ENCODE assay signal across 22 cellular contexts in the genomic region with DNA sequence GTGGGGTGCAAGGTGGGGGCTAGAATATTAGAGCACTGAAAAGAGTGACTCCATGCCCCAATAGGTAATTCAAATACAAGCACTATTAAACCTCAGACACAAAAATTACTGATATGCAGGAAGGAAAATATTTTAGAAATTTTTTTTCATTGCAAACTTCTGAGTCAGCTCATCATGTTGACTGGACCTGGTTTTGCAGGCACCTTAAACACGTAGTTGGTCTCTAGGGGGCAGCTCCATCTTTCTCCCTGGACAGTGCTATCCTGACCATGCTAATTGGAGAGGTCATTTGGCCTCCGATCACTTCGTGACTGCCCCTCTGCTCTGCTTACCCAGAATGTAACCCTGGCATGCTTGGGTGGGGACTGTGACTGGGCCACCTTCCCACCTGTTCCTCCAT.
DNase-seq lines count a peak whose midpoint lies in the region; ATAC-seq, FAIRE-seq and TF ChIP-seq lines count a peak whose summit lies in the region.
"Had no signal": no experiment of that assay in that cellular context is flagged by ENCODE, and none has a peak within 500 bp of the region (broad histone marks: within the 10 kb centered on the region; RNA-seq: fewer than 3 reads in every experiment).

No MANE protein-coding gene starts in this region.

- ATAC-seq in GM23338 (no peak), K562 (peak; percentile 82), GM21529 (IDR thresholded peaks at IDR 0.05; ENCODE audit: unreplicated experiment) (no peak), HG03521 (IDR thresholded peaks at IDR 0.05; ENCODE audit: unreplicated experiment) (no peak)
- ATAC-seq: CD8-positive, alpha-beta T cell had no signal

- no peaks in the 10 kb centered on the region for H3K79me2 ChIP-seq in GM23338 (replicated peaks; ENCODE audit: insufficient read depth)
- H3K79me2 ChIP-seq in K562 (ENCODE audit: control insufficient read depth, insufficient read depth, low read length), result no peaks in the 10 kb centered on the region
- H3K79me2 ChIP-seq in osteoblast (ENCODE audit: insufficient read depth, low read length), result no peaks in the 10 kb centered on the region

- TF ChIP-seq RAD21 in K562 (CRISPR knock-in tag; conservative IDR thresholded peaks at IDR 0.05 in 1 of 2, IDR thresholded peaks at IDR 0.05 in 1 of 2), result peak in 1 of 2 experiments; percentile 28; a peak in 1 of 4 replicates

- H3F3A ChIP-seq in GM23338 (replicated peaks; ENCODE audit: low read depth), result no peaks in the 10 kb centered on the region

- H4K20me1 ChIP-seq in GM23338 (replicated peaks; ENCODE audit: insufficient read depth) (no peaks in the 10 kb centered on the region), K562 (replicated peaks; ENCODE audit: control insufficient read depth, insufficient read depth, low read length) (no peaks in the 10 kb centered on the region), osteoblast (ENCODE audit: insufficient read depth, low read length) (no peaks in the 10 kb centered on the region)
- H4K20me1 ChIP-seq: BLaER1 had no signal

- H3K4me3 ChIP-seq in GM23338, result no peak overlapping the region
- no peak overlapping the region for H3K4me3 ChIP-seq in K562
- H3K4me3 ChIP-seq in osteoblast (ENCODE audit: insufficient read depth, low read length), result no peak overlapping the region
- H3K4me3 ChIP-seq: BLaER1 had no signal

- H3K9me1 ChIP-seq in K562 (ENCODE audit: control insufficient read depth, insufficient read depth, low read length), result no peaks in the 10 kb centered on the region

- H3K4me2 ChIP-seq in GM23338, result no peak overlapping the region
- H3K4me2 ChIP-seq in K562 (ENCODE audit: insufficient read depth, low read length), result no peak overlapping the region
- no peak overlapping the region for H3K4me2 ChIP-seq in osteoblast (ENCODE audit: insufficient read depth, low read length)

- H3K27ac ChIP-seq in GM23338 (ENCODE audit: low read depth) (no peak overlapping the region), K562 (ENCODE audit: extremely low read depth, low read depth, low read length) (no peak overlapping the region), osteoblast (ENCODE audit: low read depth, low read length) (no peak overlapping the region)
- H3K27ac ChIP-seq: 22Rv1, BLaER1, C4-2B had no signal

- H3K9ac ChIP-seq in K562 (ENCODE audit: insufficient read depth in 1 of 2, low read depth in 2 of 2, low read length in 2 of 2), result no peak overlapping the region
- H3K9ac ChIP-seq: BLaER1 had no signal

- H2AFZ ChIP-seq in GM23338 (no peak overlapping the region), K562 (ENCODE audit: low read depth, low read length) (no peak overlapping the region), osteoblast (ENCODE audit: low read length) (no peak overlapping the region)

- TF ChIP-seq EP300 in K562 (IDR thresholded peaks at IDR 0.05; ENCODE audit: low read length), result no peak

- H3K4me1 ChIP-seq in GM23338 (ENCODE audit: insufficient read depth), result no peaks in the 10 kb centered on the region
- H3K4me1 ChIP-seq in K562 (replicated peaks in 1 of 2; ENCODE audit: control insufficient read depth in 2 of 2, insufficient read depth in 2 of 2, low read length in 2 of 2), result peaks cover 0 to 3% of the 10 kb centered on the region in 2 experiments; a peak in 1 of 5 replicates
- H3K4me1 ChIP-seq in osteoblast (ENCODE audit: insufficient read depth, low read length), result no peaks in the 10 kb centered on the region
- H3K4me1 ChIP-seq: Caco-2 had no signal

- no peaks in the 10 kb centered on the region for H3K36me3 Mint-ChIP-seq in GM23338 (ENCODE audit: low read depth)
- H3K36me3 Mint-ChIP-seq: CD4-positive, CD25-positive, alpha-beta regulatory T cell; CD8-positive, alpha-beta T cell had no signal

- peaks cover 4% of the 10 kb centered on the region; the same call in 1 of the 3 replicates for H3K4me1 Mint-ChIP-seq in GM23338
- H3K4me1 Mint-ChIP-seq: B cell; CD4-positive, CD25-positive, alpha-beta regulatory T cell had no signal

- CTCF ChIA-PET in K562 (lab: Yijun Ruan, JAX; ENCODE audit: low intra/inter-chr PET ratio), result no interaction called here

- POLR2A ChIA-PET in K562 (lab: Yijun Ruan, JAX), result interaction anchor here (0.5 kb wide), 1 partner anchor 30 kb away, joined by 4 read pairs; no protein-coding TSS in a partner anchor

- TF ChIP-seq POLR2A in K562 (conservative IDR thresholded peaks at IDR 0.05), result no peak

- H3K9me3 Mint-ChIP-seq in GM23338, result no peaks in the 10 kb centered on the region; the same call in 2 of the 3 replicates
- H3K9me3 Mint-ChIP-seq: CD8-positive, alpha-beta T cell had no signal

- 13% methylated on average over 3 of the region's 3 CpGs for WGBS in K562 (ENCODE audit: insufficient coverage, low coverage, missing lambda C conversion rate)

- H3K9me3 ChIP-seq in K562 (replicated peaks; ENCODE audit: control insufficient read depth, insufficient read depth, low read depth, low read length), result no peaks in the 10 kb centered on the region
- H3K9me3 ChIP-seq in osteoblast (ENCODE audit: low read depth, low read length), result peaks cover 2% of the 10 kb centered on the region
- H3K9me3 ChIP-seq: BLaER1, Caco-2 had no signal

- no peaks in the 10 kb centered on the region; the same call in 1 of the 2 replicates for H3K9me2 ChIP-seq in GM23338 (ENCODE audit: insufficient read depth)

- TF ChIP-seq CTCF in GM23338 (conservative IDR thresholded peaks at IDR 0.05; ENCODE audit: low read depth in 2 of 2), result peak; percentile 31 to 60; a peak in 3 of 4 replicates
- peak in 2 of 3 experiments; percentile 35 to 36; a peak in 4 of 6 replicates for TF ChIP-seq CTCF in K562 (IDR thresholded peaks at IDR 0.05 in 2 of 3, conservative IDR thresholded peaks at IDR 0.05 in 1 of 3; ENCODE audit: insufficient read depth in 2 of 3, low read depth in 1 of 3, low read length in 3 of 3)
- TF ChIP-seq CTCF in osteoblast (IDR thresholded peaks at IDR 0.05; ENCODE audit: extremely low read depth, low read depth, low read length), result no peak

- H3K27me3 ChIP-seq in GM23338 (ENCODE audit: insufficient read depth) (no peaks in the 10 kb centered on the region), K562 (ENCODE audit: control insufficient read depth in 2 of 2, insufficient read depth in 2 of 2, low read length in 2 of 2) (no peaks in the 10 kb centered on the region), osteoblast (ENCODE audit: insufficient read depth, low read length) (no peaks in the 10 kb centered on the region)
- H3K27me3 ChIP-seq: BLaER1 had no signal

- H3K36me3 ChIP-seq in GM23338 (ENCODE audit: insufficient read depth), result no peaks in the 10 kb centered on the region
- no peaks in the 10 kb centered on the region for H3K36me3 ChIP-seq in K562 (ENCODE audit: control insufficient read depth, insufficient read depth, low read length)
- no peaks in the 10 kb centered on the region for H3K36me3 ChIP-seq in osteoblast (ENCODE audit: insufficient read depth, low read length)
- H3K36me3 ChIP-seq: BLaER1 had no signal

- peaks cover 4% of the 10 kb centered on the region for H3K27me3 Mint-ChIP-seq in GM23338 (ENCODE audit: insufficient read depth, low read depth, poor library complexity)
- H3K27me3 Mint-ChIP-seq: B cell; CD4-positive, CD25-positive, alpha-beta regulatory T cell had no signal

- DNase-seq in GM23338 (ENCODE audit: low spot score) (no peak), K562 (ENCODE audit: extremely low read depth in 1 of 4, low spot score in 3 of 4) (peak; percentile 9 to 30 (median 14)), osteoblast (ENCODE audit: insufficient read length, low spot score, missing footprints) (peak; percentile 25), G401 (ENCODE audit: low spot score) (no peak)
- DNase-seq: Caco-2; CD4-positive, CD25-positive, alpha-beta regulatory T cell; CD8-positive, alpha-beta T cell; DMS79; EL; GF-D8; H7; HFFc6 had no signal

- H3K4me3 Mint-ChIP-seq in GM23338, result no peak overlapping the region
- H3K4me3 Mint-ChIP-seq: B cell; CD4-positive, CD25-positive, alpha-beta regulatory T cell; CD8-positive, alpha-beta T cell; HFFc6 had no signal

- no peak overlapping the region for H3K27ac Mint-ChIP-seq in GM23338
- H3K27ac Mint-ChIP-seq: B cell; CD4-positive, CD25-positive, alpha-beta regulatory T cell; CD8-positive, alpha-beta T cell; HFFc6 had no signal

- intact Hi-C loops in K562 (cut with micrococcal nuclease), result no loop called here

- no TSS peak for BruUV-seq in K562 (replicated peaks; lab: Mats Ljungman, UMichigan)

- in situ Hi-C loops in K562 (cut with MboI) (no loop called here), G401 (cut with HindIII; ENCODE audit: low sequenced_read_pairs) (no loop called here)

- FAIRE-seq in K562 (lab: Jason Lieb, UNC), result peak; percentile 6
- FAIRE-seq: A204.1, GM12891, GM18507, H1 had no signal

TF ChIP-seq in GM23338, 12 proteins besides CTCF, POLR2A, EP300 and RAD21 (continues in another document):
- no peak for TF ChIP-seq STAT1 (IDR thresholded peaks at IDR 0.05; ENCODE audit: unreplicated experiment)
- no peak for TF ChIP-seq EZH2phosphoT487 (IDR thresholded peaks at IDR 0.05; ENCODE audit: unreplicated experiment)

TF ChIP-seq in K562, 482 proteins besides CTCF, POLR2A, EP300 and RAD21 (continues in another document):
- no peak for TF ChIP-seq NCOA6 (IDR thresholded peaks at IDR 0.05)
- TF ChIP-seq PHF8 (IDR thresholded peaks at IDR 0.05; ENCODE audit: borderline replicate concordance, low read length), result no peak
- TF ChIP-seq NEUROD1 (IDR thresholded peaks at IDR 0.05; ENCODE audit: borderline replicate concordance, low read depth, low read length, partially characterized antibody), result no peak
- TF ChIP-seq CC2D1A (IDR thresholded peaks at IDR 0.05), result no peak
- TF ChIP-seq E2F3 (CRISPR knock-in tag; IDR thresholded peaks at IDR 0.05), result no peak
- no peak for TF ChIP-seq ZFP36 (IDR thresholded peaks at IDR 0.05; ENCODE audit: low read depth, low read length, partially characterized antibody)
- TF ChIP-seq U2AF2 (optimal IDR thresholded peaks at IDR 0.05; ENCODE audit: low read depth, low read length), result no peak
- TF ChIP-seq HEY1 (CRISPR knock-in tag; IDR thresholded peaks at IDR 0.05; ENCODE audit: borderline replicate concordance), result no peak
- TF ChIP-seq YY1 (IDR thresholded peaks at IDR 0.05; ENCODE audit: borderline replicate concordance in 1 of 3, control insufficient read depth in 1 of 3, extremely low read depth in 1 of 3, insufficient read depth in 3 of 3, insufficient read length in 1 of 3, insufficient replicate concordance in 2 of 3, low read depth in 1 of 3, low read length in 2 of 3), result no peak
- TF ChIP-seq, protein P1, sequence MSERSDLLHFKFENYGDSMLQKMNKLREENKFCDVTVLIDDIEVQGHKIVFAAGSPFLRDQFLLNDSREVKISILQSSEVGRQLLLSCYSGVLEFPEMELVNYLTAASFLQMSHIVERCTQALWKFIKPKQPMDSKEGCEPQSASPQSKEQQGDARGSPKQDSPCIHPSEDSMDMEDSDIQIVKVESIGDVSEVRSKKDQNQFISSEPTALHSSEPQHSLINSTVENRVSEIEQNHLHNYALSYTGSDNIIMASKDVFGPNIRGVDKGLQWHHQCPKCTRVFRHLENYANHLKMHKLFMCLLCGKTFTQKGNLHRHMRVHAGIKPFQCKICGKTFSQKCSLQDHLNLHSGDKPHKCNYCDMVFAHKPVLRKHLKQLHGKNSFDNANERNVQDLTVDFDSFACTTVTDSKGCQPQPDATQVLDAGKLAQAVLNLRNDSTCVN (CRISPR knock-in tag; IDR thresholded peaks at IDR 0.05), result no peak

Comparison
In these comparisons a context has a peak if more than half of its experiments do, and no peak if none do; other contexts are left out.
1. DNase-seq: peak in K562 (4 of 4) and osteoblast (single experiment); none in GM23338 (single experiment) and G401 (single experiment).